8 cellular contexts compared by ENCODE assay signal in the genomic region with DNA sequence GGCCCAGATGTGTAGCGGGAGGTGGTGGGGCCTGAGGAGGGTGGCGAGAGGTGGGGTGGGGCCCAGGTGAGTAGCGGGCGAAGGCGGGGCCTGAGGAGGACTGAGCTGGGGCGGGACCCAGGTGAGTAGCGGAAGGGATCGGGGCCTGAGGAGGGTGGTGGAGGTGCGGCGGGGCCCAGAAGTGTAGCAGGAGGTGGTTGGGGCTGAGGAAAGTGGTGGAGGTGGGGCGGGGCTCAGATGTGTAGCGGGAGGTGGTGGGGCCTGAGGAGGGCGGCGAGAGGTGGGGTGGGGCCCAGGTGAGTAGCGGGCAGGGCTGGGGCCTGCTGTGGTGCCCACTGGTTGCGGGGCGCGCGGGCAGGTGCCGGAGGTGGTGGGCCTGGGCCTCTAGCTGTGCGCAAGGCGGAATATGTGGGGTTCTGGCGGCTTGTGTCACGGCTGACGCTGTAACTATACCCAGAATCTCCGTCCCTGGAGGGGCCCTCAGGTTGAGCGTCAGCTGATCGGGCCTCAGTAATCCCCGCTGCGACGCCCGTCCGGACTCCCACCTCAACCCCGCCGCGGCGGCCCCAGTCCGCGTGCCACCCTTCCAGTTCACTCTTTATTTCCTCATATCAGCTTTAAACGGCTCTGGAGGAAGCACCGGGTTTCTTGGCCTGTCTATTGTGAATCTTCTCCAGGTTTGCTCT. TPM values are rescaled to one million over a fixed set of nuclear protein-coding genes. Genes with fewer than 3 reads are reported as not detected.
A peak's percentile ranks its signal among the peaks of the same experiment; 100 is the strongest.
DNase-seq lines count a peak whose midpoint lies in the region; ATAC-seq and TF ChIP-seq lines count a peak whose summit lies in the region.

No MANE protein-coding gene starts in this region.

- ATAC-seq in CD4-positive, alpha-beta T cell (ENCODE audit: poor library complexity) = no peak
- ATAC-seq in GM19397 (IDR thresholded peaks at IDR 0.05; ENCODE audit: unreplicated experiment) = peak; percentile 18

- intact Hi-C loops in CD4-positive, alpha-beta T cell (cut with DNase I, micrococcal nuclease) = loop anchor here (1.0 to 10.0 kb wide), 8 partner anchors 30 to 1958 kb away; a partner anchor contains a TSS

- TF ChIP-seq CTCF in CD4-positive, alpha-beta T cell (IDR thresholded peaks at IDR 0.05) = no peak
- no peak for TF ChIP-seq CTCF in GM20000 (IDR thresholded peaks at IDR 0.05; ENCODE audit: extremely low read depth, missing control alignments)

- H3K4me1 Mint-ChIP-seq in CD4-positive, alpha-beta T cell (ENCODE audit: low read depth) = peaks cover 41% of the 10 kb centered on the region

- DNase-seq in CD4-positive, alpha-beta T cell = no peak
- DNase-seq in KBM-7 (peak; percentile 61), amygdala (lab: John Stamatoyannopoulos, UW) (peak in 30 of 56 donors; percentile 9 to 59 (median 36)), hypothalamus (lab: John Stamatoyannopoulos, UW) (peak in 27 of 51 donors; percentile 16 to 71 (median 35)), skeletal muscle cell (ENCODE audit: low read depth) (no peak), cortex of kidney (lab: John Stamatoyannopoulos, UW) (no peak), GM20000 (ENCODE audit: low spot score) (no peak)

- CTCF ChIA-PET in CD4-positive, alpha-beta T cell (lab: Charles Lee) = interaction anchor here (0.9 to 2.2 kb wide), 6 partner anchors 8 to 253 kb away, joined by 3 to 23 read pairs (median 4); a partner anchor contains a TSS

- peaks cover 45% of the 10 kb centered on the region for H3K36me3 Mint-ChIP-seq in CD4-positive, alpha-beta T cell (ENCODE audit: low read depth)

- POLR2A ChIA-PET in CD4-positive, alpha-beta T cell (lab: Charles Lee) = interaction anchor here (0.6 to 2.8 kb wide), 19 partner anchors 8 to 1802 kb away, joined by 3 to 132 read pairs (median 4); a partner anchor contains a TSS

- no peaks in the 10 kb centered on the region for H3K27me3 Mint-ChIP-seq in CD4-positive, alpha-beta T cell

- H3K9me3 ChIP-seq in CD4-positive, alpha-beta T cell (ENCODE audit: control insufficient read depth, low read length) = no peaks in the 10 kb centered on the region

- in situ Hi-C loops in KBM-7 (cut with MboI; ENCODE audit: low pct_unique_long_range_greater_than_20kb, low sequenced_read_pairs) = no loop called here

- peak overlapping the region; percentile 69 for H3K4me3 ChIP-seq in skeletal muscle cell (ENCODE audit: low read depth, low read length)

- peak overlapping the region; percentile 86 for H3K27ac ChIP-seq in CD4-positive, alpha-beta T cell (ENCODE audit: low read depth, low read length)

- H3K9me3 Mint-ChIP-seq in CD4-positive, alpha-beta T cell = no peaks in the 10 kb centered on the region

- peak overlapping the region; percentile 98 for H3K27ac Mint-ChIP-seq in CD4-positive, alpha-beta T cell

- H3K4me3 Mint-ChIP-seq in CD4-positive, alpha-beta T cell = peak overlapping the region; percentile 97

- H3K27me3 ChIP-seq in CD4-positive, alpha-beta T cell (ENCODE audit: control insufficient read depth, insufficient read depth, low read length) = no peaks in the 10 kb centered on the region

RNA-seq across cellular contexts. Expression of a gene that starts 0.9 kb away (rescaled TPM):
- total RNA-seq in CD4-positive, alpha-beta T cell = 10 to 100 TPM; 59.8 to 62.6 TPM

RNA-seq across cellular contexts. Expression of a gene that starts 7.6 kb away (rescaled TPM):
- under 1 TPM; 0.20 to 0.30 TPM for total RNA-seq in CD4-positive, alpha-beta T cell

RNA-seq across cellular contexts. Expression of a gene that starts 27.5 kb away (rescaled TPM):
- under 1 TPM in 1 of 2 experiments, not detected in 1; 0.47 TPM for total RNA-seq in CD4-positive, alpha-beta T cell

RNA-seq across cellular contexts. Expression of a gene that starts 29.8 kb away (rescaled TPM):
- total RNA-seq in CD4-positive, alpha-beta T cell = 1 to 10 TPM; 1.4 to 2.0 TPM

RNA-seq across cellular contexts. Expression of a gene that starts 46.1 kb away (rescaled TPM):
- not detected for total RNA-seq in CD4-positive, alpha-beta T cell

Comparison
In these comparisons a context has a peak if more than half of its experiments do, and no peak if none do; other contexts are left out.
1. DNase-seq: peak in KBM-7 (single experiment), amygdala (30 of 56) and hypothalamus (27 of 51); none in CD4-positive, alpha-beta T cell (0 of 10), skeletal muscle cell (single experiment), cortex of kidney (single experiment) and GM20000 (single experiment).